10 cellular contexts compared by ENCODE assay signal in the genomic region with DNA sequence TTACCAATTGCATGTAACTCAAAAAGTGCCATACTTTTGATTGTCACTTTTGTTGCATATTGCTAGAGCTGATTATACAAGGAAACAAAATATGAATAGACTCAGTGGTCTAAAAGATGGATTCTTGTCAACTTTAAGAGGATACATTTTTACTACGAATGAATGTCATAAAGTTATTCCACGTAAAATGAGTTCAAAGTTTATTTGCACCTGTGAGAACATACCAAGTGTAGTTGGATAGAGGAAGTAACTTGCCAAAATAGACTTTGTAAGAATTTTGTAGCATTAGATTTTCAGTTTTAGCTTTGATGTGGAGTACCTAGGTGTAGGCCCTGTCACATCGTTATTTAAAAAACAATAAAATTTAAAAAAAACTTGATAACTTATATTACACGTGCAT.
"Had no signal": no experiment of that assay in that cellular context is flagged by ENCODE, and none has a peak within 500 bp of the region (broad histone marks: within the 10 kb centered on the region; RNA-seq: fewer than 3 reads in every experiment).

No MANE protein-coding gene starts in this region.

- H3K27ac ChIP-seq: GM23248, HL-60 had no signal

- DNase-seq: GM23248, GOT3, H7, HFFc6, KBM-7 had no signal

- H3K9me3 ChIP-seq: HAP-1 had no signal

- H3K27ac Mint-ChIP-seq: HFFc6, IgD-negative memory B cell had no signal

- H2AFZ ChIP-seq: GM23248 had no signal

- FAIRE-seq: HepG2 had no signal

- H3K4me1 ChIP-seq: HAP-1 had no signal

- H3K4me3 Mint-ChIP-seq: HFFc6, IgD-negative memory B cell had no signal

- H3K4me3 ChIP-seq: GM23248, HAP-1 had no signal

- ATAC-seq: HCT116, HepG2 had no signal

- H3K27me3 Mint-ChIP-seq: IgD-negative memory B cell had no signal

- H3K36me3 ChIP-seq: HAP-1 had no signal
